In the genomic region with DNA sequence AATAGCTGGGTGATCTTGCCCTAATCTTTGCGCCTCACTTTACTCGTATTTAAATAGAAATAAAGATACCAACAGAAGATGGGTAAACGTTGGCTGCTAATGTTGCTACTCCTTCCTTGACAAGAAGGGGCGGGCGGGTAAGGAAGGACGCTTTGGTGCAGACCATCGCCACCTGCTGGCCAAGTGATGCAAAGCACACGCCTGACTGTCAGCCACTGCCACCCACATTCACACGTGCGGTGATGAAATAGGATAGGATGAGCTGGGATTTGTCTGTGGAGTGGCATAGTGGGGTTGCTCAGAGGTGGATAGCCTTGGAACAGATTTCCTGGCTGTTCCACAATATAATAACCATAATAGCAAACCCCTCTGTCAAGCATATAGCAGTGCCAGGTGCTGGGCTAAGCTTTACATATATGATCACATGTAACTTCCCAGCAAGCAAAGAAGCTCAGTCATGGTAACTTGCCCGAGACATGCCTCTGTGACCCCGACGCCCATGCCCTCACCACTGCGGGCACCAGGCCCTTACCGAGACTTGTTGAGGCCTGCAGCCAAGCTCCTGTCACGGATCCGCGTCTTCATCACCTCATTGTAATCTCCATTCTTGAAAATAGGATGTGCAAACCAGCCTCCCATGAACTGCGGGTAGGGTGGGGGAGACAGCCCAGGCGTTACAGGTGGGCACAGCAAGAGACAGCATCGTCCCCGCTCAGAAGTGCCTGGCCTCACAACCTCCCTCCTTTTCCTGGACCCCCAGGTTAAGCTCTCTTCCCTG, we compare ENCODE assay signal across 8 cellular contexts. TPM values are rescaled to one million over a fixed set of nuclear protein-coding genes. Genes with fewer than 3 reads are reported as not detected.
DNase-seq lines count a peak whose midpoint lies in the region; ATAC-seq and TF ChIP-seq lines count a peak whose summit lies in the region.

No MANE protein-coding gene starts in this region.

- no peak overlapping the region for H3K4me3 ChIP-seq in AG09309 (ENCODE audit: control insufficient read depth, low read depth, low read length)
- no peak overlapping the region for H3K4me3 ChIP-seq in choroid plexus epithelial cell (ENCODE audit: low read depth, low read length)
- H3K4me3 ChIP-seq in liver (ENCODE audit: low read depth in 1 of 3, low read length in 3 of 3), result no peak overlapping the region

- H3K36me3 ChIP-seq in liver (ENCODE audit: control insufficient read depth in 4 of 4, insufficient read depth in 3 of 4, low read depth in 1 of 4, low read length in 3 of 4), result no peaks in the 10 kb centered on the region

- ATAC-seq in GM19023 (IDR thresholded peaks at IDR 0.05; ENCODE audit: unreplicated experiment), result peak; percentile 65
- ATAC-seq in HG03439 (IDR thresholded peaks at IDR 0.05; ENCODE audit: unreplicated experiment), result peak; percentile 74

- no peaks in the 10 kb centered on the region for H3K27me3 ChIP-seq in liver (ENCODE audit: control insufficient read depth in 4 of 4, insufficient read depth in 4 of 4, low read length in 3 of 4)

- peak; percentile 97 for TF ChIP-seq CTCF in AG09309 (IDR thresholded peaks at IDR 0.05; ENCODE audit: control insufficient read depth, insufficient read depth, low read depth, low read length, missing control alignments)
- TF ChIP-seq CTCF in choroid plexus epithelial cell (conservative IDR thresholded peaks at IDR 0.05; ENCODE audit: low read depth, low read length), result peak; percentile 97
- peak; percentile 87 for TF ChIP-seq CTCF in liver (IDR thresholded peaks at IDR 0.05; ENCODE audit: low read depth, low read length, missing input control)

- H3K4me1 ChIP-seq in liver (ENCODE audit: control insufficient read depth in 4 of 4, insufficient read depth in 4 of 4, low read length in 3 of 4), result no peaks in the 10 kb centered on the region

- 45% methylated on average over 22 of the region's 22 CpGs for WGBS in liver

- peak; percentile 49 for DNase-seq in AG09309 (ENCODE audit: low read depth)
- DNase-seq in NCI-H510A (lab: John Stamatoyannopoulos, UW), result peak; percentile 49
- peak; percentile 89 for DNase-seq in activated CD4-positive, alpha-beta T cell treated with anti-CD3 and anti-CD28 coated beads for 48 hours
- DNase-seq in choroid plexus epithelial cell (ENCODE audit: low read depth), result peak; percentile 88
- peak; percentile 66 to 80 (median 72) for DNase-seq in stimulated activated CD4-positive, alpha-beta T cell treated with anti-CD3 and anti-CD28 coated beads, TNF-alpha, amount 100 ng/mL, for 48 hours (ENCODE audit: low read depth in 3 of 3)

- peak; percentile 71 to 82 for TF ChIP-seq RAD21 in liver (IDR thresholded peaks at IDR 0.05)

- peaks cover 0 to 5% (median 3%) of the 10 kb centered on the region in 4 donors for H3K9me3 ChIP-seq in liver (ENCODE audit: control insufficient read depth in 4 of 4, low read length in 3 of 4)

- H3K9ac ChIP-seq in liver (ENCODE audit: low read depth in 1 of 2, low read length in 2 of 2), result no peak overlapping the region

- no peak overlapping the region for H3K27ac ChIP-seq in liver (ENCODE audit: low read depth in 1 of 2, low read length in 2 of 2)

TF ChIP-seq in liver, 16 proteins besides CTCF, POLR2A, EP300 and RAD21:
- TF ChIP-seq, protein P1, sequence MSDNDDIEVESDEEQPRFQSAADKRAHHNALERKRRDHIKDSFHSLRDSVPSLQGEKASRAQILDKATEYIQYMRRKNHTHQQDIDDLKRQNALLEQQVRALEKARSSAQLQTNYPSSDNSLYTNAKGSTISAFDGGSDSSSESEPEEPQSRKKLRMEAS (IDR thresholded peaks at IDR 0.05), result no peak
- TF ChIP-seq TAF1 (conservative IDR thresholded peaks at IDR 0.05), result no peak
- TF ChIP-seq, protein P2, sequence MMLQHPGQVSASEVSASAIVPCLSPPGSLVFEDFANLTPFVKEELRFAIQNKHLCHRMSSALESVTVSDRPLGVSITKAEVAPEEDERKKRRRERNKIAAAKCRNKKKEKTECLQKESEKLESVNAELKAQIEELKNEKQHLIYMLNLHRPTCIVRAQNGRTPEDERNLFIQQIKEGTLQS (IDR thresholded peaks at IDR 0.05), result peak; percentile 77

RNA-seq across cellular contexts. Expression of a gene that starts 39.3 kb away (rescaled TPM):
- total RNA-seq in liver, result not detected
- not detected for polyA plus RNA-seq in liver

RNA-seq across cellular contexts. Expression of a gene that starts 56.0 kb away (rescaled TPM):
- total RNA-seq in liver, result 10 to 100 TPM; 50.9 to 83.9 TPM
- 100 to 1,000 TPM in 1 of 2 donors, 10 to 100 TPM in 1; 46.5 to 172 TPM for polyA plus RNA-seq in liver
